Comparison of ENCODE assay signal across 1 cellular context in the genomic region with DNA sequence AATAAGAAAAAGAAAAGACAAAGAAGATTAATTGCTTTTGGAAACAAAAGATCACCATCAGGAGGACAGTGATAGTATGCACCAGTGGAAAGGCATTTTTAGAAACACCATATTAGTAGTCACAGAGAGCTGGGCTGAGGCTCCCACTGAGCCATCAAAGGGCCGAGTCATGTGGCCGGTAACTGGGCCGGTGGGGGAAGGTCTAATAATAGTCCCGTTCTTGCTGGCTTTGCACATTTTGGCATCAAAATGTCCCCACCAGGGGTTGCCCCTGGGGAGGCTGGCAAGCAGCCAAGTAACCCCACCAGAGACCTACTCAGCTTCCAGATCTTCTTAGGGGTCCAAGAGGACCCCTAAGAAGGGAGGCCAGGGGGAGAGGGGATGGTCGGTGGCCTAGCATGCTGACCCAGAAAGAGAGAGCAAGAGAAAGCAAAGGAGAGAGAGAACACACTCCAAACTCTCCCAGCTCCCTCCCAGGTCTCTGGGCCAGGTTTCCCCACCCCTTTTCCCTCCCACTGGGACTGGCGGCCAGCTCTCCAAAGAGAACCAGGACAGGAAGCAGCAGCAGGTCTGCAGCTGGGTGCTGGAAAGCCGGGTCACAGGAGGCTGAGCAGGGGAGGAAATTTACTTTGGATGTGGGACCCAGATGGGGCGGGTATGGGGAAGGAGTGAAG.
TF ChIP-seq lines count a peak whose summit lies in the region.

No MANE protein-coding gene starts in this region.

TF ChIP-seq in HEK293, 187 proteins besides CTCF, POLR2A, EP300 and RAD21 (continued from another document and continues in another):
- TF ChIP-seq, protein P1, sequence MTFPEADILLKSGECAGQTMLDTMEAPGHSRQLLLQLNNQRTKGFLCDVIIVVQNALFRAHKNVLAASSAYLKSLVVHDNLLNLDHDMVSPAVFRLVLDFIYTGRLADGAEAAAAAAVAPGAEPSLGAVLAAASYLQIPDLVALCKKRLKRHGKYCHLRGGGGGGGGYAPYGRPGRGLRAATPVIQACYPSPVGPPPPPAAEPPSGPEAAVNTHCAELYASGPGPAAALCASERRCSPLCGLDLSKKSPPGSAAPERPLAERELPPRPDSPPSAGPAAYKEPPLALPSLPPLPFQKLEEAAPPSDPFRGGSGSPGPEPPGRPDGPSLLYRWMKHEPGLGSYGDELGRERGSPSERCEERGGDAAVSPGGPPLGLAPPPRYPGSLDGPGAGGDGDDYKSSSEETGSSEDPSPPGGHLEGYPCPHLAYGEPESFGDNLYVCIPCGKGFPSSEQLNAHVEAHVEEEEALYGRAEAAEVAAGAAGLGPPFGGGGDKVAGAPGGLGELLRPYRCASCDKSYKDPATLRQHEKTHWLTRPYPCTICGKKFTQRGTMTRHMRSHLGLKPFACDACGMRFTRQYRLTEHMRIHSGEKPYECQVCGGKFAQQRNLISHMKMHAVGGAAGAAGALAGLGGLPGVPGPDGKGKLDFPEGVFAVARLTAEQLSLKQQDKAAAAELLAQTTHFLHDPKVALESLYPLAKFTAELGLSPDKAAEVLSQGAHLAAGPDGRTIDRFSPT (tag by site-specific recombination; IDR thresholded peaks at IDR 0.05): no peak
- TF ChIP-seq ZNF558 (tag by site-specific recombination; IDR thresholded peaks at IDR 0.05): no peak
- TF ChIP-seq BCL11B (tag by site-specific recombination; IDR thresholded peaks at IDR 0.05; ENCODE audit: low read depth): no peak
- peak; percentile 47; the same call in 1 of the 2 replicates for TF ChIP-seq ZNF596 (tag by site-specific recombination; IDR thresholded peaks at IDR 0.05)
- TF ChIP-seq, protein P2, sequence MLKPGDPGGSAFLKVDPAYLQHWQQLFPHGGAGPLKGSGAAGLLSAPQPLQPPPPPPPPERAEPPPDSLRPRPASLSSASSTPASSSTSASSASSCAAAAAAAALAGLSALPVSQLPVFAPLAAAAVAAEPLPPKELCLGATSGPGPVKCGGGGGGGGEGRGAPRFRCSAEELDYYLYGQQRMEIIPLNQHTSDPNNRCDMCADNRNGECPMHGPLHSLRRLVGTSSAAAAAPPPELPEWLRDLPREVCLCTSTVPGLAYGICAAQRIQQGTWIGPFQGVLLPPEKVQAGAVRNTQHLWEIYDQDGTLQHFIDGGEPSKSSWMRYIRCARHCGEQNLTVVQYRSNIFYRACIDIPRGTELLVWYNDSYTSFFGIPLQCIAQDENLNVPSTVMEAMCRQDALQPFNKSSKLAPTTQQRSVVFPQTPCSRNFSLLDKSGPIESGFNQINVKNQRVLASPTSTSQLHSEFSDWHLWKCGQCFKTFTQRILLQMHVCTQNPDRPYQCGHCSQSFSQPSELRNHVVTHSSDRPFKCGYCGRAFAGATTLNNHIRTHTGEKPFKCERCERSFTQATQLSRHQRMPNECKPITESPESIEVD (tag by site-specific recombination; IDR thresholded peaks at IDR 0.05): no peak
- TF ChIP-seq, protein P3, sequence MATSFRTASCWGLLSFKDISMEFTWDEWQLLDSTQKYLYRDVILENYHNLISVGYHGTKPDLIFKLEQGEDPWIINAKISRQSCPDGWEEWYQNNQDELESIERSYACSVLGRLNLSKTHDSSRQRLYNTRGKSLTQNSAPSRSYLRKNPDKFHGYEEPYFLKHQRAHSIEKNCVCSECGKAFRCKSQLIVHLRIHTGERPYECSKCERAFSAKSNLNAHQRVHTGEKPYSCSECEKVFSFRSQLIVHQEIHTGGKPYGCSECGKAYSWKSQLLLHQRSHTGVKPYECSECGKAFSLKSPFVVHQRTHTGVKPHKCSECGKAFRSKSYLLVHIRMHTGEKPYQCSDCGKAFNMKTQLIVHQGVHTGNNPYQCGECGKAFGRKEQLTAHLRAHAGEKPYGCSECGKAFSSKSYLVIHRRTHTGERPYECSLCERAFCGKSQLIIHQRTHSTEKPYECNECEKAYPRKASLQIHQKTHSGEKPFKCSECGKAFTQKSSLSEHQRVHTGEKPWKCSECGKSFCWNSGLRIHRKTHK (tag by site-specific recombination; IDR thresholded peaks at IDR 0.05): no peak
- TF ChIP-seq ZNF274 (IDR thresholded peaks at IDR 0.05; ENCODE audit: low read length): no peak
- no peak for TF ChIP-seq ZNF274 (tag by site-specific recombination; IDR thresholded peaks at IDR 0.05; ENCODE audit: borderline replicate concordance)
- TF ChIP-seq ZNF202 (tag by site-specific recombination; IDR thresholded peaks at IDR 0.05; ENCODE audit: borderline replicate concordance): no peak
- TF ChIP-seq, protein P4, sequence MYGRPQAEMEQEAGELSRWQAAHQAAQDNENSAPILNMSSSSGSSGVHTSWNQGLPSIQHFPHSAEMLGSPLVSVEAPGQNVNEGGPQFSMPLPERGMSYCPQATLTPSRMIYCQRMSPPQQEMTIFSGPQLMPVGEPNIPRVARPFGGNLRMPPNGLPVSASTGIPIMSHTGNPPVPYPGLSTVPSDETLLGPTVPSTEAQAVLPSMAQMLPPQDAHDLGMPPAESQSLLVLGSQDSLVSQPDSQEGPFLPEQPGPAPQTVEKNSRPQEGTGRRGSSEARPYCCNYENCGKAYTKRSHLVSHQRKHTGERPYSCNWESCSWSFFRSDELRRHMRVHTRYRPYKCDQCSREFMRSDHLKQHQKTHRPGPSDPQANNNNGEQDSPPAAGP (tag by site-specific recombination; IDR thresholded peaks at IDR 0.05): no peak
- no peak for TF ChIP-seq EGR2 (tag by site-specific recombination; IDR thresholded peaks at IDR 0.05; ENCODE audit: low read depth)
- TF ChIP-seq, protein P5, sequence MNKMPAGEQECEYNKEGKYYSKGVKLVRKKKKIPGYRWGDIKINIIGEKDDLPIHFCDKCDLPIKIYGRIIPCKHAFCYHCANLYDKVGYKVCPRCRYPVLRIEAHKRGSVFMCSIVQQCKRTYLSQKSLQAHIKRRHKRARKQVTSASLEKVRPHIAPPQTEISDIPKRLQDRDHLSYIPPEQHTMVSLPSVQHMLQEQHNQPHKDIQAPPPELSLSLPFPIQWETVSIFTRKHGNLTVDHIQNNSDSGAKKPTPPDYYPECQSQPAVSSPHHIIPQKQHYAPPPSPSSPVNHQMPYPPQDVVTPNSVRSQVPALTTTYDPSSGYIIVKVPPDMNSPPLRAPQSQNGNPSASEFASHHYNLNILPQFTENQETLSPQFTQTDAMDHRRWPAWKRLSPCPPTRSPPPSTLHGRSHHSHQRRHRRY (tag by site-specific recombination; IDR thresholded peaks at IDR 0.05): no peak
- no peak for TF ChIP-seq GLI2 (tag by site-specific recombination; IDR thresholded peaks at IDR 0.05; ENCODE audit: borderline replicate concordance, low read depth)
- TF ChIP-seq IKZF3 (tag by site-specific recombination; IDR thresholded peaks at IDR 0.05): no peak
- no peak for TF ChIP-seq MYNN (tag by site-specific recombination; IDR thresholded peaks at IDR 0.05; ENCODE audit: borderline replicate concordance)
- no peak for TF ChIP-seq ZSCAN16 (tag by site-specific recombination; IDR thresholded peaks at IDR 0.05)
- TF ChIP-seq OSR2 (tag by site-specific recombination; IDR thresholded peaks at IDR 0.05): no peak
- TF ChIP-seq ZNF610 (tag by site-specific recombination; IDR thresholded peaks at IDR 0.05; ENCODE audit: borderline replicate concordance): no peak
- TF ChIP-seq, protein P6, sequence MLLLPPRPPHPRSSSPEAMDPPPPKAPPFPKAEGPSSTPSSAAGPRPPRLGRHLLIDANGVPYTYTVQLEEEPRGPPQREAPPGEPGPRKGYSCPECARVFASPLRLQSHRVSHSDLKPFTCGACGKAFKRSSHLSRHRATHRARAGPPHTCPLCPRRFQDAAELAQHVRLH (tag by site-specific recombination; IDR thresholded peaks at IDR 0.05): no peak
- TF ChIP-seq, protein P7, sequence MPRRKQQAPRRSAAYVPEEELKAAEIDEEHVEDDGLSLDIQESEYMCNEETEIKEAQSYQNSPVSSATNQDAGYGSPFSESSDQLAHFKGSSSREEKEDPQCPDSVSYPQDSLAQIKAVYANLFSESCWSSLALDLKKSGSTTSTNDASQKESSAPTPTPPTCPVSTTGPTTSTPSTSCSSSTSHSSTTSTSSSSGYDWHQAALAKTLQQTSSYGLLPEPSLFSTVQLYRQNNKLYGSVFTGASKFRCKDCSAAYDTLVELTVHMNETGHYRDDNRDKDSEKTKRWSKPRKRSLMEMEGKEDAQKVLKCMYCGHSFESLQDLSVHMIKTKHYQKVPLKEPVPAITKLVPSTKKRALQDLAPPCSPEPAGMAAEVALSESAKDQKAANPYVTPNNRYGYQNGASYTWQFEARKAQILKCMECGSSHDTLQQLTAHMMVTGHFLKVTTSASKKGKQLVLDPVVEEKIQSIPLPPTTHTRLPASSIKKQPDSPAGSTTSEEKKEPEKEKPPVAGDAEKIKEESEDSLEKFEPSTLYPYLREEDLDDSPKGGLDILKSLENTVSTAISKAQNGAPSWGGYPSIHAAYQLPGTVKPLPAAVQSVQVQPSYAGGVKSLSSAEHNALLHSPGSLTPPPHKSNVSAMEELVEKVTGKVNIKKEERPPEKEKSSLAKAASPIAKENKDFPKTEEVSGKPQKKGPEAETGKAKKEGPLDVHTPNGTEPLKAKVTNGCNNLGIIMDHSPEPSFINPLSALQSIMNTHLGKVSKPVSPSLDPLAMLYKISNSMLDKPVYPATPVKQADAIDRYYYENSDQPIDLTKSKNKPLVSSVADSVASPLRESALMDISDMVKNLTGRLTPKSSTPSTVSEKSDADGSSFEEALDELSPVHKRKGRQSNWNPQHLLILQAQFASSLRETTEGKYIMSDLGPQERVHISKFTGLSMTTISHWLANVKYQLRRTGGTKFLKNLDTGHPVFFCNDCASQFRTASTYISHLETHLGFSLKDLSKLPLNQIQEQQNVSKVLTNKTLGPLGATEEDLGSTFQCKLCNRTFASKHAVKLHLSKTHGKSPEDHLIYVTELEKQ (tag by site-specific recombination; IDR thresholded peaks at IDR 0.05; ENCODE audit: borderline replicate concordance): no peak
- no peak for TF ChIP-seq ZNF37A (tag by site-specific recombination; IDR thresholded peaks at IDR 0.05)
- TF ChIP-seq ZNF792 (tag by site-specific recombination; IDR thresholded peaks at IDR 0.05): no peak
- no peak for TF ChIP-seq ZFP69B (tag by site-specific recombination; IDR thresholded peaks at IDR 0.05)
- no peak for TF ChIP-seq SP3 (tag by site-specific recombination; IDR thresholded peaks at IDR 0.05)
- TF ChIP-seq ZNF112 (tag by site-specific recombination; IDR thresholded peaks at IDR 0.05): no peak
- TF ChIP-seq ZNF701 (tag by site-specific recombination; IDR thresholded peaks at IDR 0.05): no peak
- peak; percentile 41; the same call in 1 of the 2 replicates for TF ChIP-seq ZBTB17 (tag by site-specific recombination; IDR thresholded peaks at IDR 0.05)
- no peak for TF ChIP-seq ZBTB1 (tag by site-specific recombination; IDR thresholded peaks at IDR 0.05)
- TF ChIP-seq ZNF473 (tag by site-specific recombination; IDR thresholded peaks at IDR 0.05): no peak
- TF ChIP-seq, protein P8, sequence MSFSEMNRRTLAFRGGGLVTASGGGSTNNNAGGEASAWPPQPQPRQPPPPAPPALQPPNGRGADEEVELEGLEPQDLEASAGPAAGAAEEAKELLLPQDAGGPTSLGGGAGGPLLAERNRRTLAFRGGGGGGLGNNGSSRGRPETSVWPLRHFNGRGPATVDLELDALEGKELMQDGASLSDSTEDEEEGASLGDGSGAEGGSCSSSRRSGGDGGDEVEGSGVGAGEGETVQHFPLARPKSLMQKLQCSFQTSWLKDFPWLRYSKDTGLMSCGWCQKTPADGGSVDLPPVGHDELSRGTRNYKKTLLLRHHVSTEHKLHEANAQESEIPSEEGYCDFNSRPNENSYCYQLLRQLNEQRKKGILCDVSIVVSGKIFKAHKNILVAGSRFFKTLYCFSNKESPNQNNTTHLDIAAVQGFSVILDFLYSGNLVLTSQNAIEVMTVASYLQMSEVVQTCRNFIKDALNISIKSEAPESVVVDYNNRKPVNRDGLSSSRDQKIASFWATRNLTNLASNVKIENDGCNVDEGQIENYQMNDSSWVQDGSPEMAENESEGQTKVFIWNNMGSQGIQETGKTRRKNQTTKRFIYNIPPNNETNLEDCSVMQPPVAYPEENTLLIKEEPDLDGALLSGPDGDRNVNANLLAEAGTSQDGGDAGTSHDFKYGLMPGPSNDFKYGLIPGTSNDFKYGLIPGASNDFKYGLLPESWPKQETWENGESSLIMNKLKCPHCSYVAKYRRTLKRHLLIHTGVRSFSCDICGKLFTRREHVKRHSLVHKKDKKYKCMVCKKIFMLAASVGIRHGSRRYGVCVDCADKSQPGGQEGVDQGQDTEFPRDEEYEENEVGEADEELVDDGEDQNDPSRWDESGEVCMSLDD (tag by site-specific recombination; IDR thresholded peaks at IDR 0.05): no peak
- TF ChIP-seq FEZF1 (tag by site-specific recombination; IDR thresholded peaks at IDR 0.05): no peak
- no peak for TF ChIP-seq KLF9 (tag by site-specific recombination; IDR thresholded peaks at IDR 0.05; ENCODE audit: low read depth)
- no peak for TF ChIP-seq ZNF548 (tag by site-specific recombination; IDR thresholded peaks at IDR 0.05)
- TF ChIP-seq ZNF133 (tag by site-specific recombination; IDR thresholded peaks at IDR 0.05): no peak
- peak; percentile 31; the same call in 1 of the 2 replicates for TF ChIP-seq TCF7L2 (IDR thresholded peaks at IDR 0.05; ENCODE audit: borderline replicate concordance, low read depth, low read length)
- TF ChIP-seq, protein P9, sequence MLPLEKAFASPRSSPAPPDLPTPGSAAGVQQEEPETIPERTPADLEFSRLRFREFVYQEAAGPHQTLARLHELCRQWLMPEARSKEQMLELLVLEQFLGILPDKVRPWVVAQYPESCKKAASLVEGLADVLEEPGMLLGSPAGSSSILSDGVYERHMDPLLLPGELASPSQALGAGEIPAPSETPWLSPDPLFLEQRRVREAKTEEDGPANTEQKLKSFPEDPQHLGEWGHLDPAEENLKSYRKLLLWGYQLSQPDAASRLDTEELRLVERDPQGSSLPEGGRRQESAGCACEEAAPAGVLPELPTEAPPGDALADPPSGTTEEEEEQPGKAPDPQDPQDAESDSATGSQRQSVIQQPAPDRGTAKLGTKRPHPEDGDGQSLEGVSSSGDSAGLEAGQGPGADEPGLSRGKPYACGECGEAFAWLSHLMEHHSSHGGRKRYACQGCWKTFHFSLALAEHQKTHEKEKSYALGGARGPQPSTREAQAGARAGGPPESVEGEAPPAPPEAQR (tag by site-specific recombination; IDR thresholded peaks at IDR 0.05): no peak
- peak; percentile 23; the same call in 1 of the 2 replicates for TF ChIP-seq ZNF2 (tag by site-specific recombination; IDR thresholded peaks at IDR 0.05)
- TF ChIP-seq ZBTB48 (tag by site-specific recombination; IDR thresholded peaks at IDR 0.05): peak; percentile 69; the same call in 1 of the 2 replicates
- TF ChIP-seq, protein P10, sequence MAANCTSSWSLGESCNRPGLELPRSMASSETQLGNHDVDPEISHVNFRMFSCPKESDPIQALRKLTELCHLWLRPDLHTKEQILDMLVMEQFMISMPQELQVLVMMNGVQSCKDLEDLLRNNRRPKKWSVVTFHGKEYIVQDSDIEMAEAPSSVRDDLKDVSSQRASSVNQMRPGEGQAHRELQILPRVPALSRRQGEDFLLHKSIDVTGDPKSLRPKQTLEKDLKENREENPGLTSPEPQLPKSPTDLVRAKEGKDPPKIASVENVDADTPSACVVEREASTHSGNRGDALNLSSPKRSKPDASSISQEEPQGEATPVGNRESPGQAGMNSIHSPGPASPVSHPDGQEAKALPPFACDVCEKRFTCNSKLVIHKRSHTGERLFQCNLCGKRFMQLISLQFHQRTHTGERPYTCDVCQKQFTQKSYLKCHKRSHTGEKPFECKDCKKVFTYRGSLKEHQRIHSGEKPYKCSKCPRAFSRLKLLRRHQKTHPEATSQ (tag by site-specific recombination; IDR thresholded peaks at IDR 0.05): no peak
- no peak for TF ChIP-seq KLF16 (tag by site-specific recombination; IDR thresholded peaks at IDR 0.05)
- no peak for TF ChIP-seq ZNF311 (tag by site-specific recombination; IDR thresholded peaks at IDR 0.05; ENCODE audit: borderline replicate concordance)
- no peak for TF ChIP-seq ZFP37 (tag by site-specific recombination; IDR thresholded peaks at IDR 0.05)
- TF ChIP-seq SALL2 (tag by site-specific recombination; IDR thresholded peaks at IDR 0.05; ENCODE audit: borderline replicate concordance): no peak
- no peak for TF ChIP-seq YY2 (tag by site-specific recombination; IDR thresholded peaks at IDR 0.05)
